9 cellular contexts compared by ENCODE assay signal in the genomic region with DNA sequence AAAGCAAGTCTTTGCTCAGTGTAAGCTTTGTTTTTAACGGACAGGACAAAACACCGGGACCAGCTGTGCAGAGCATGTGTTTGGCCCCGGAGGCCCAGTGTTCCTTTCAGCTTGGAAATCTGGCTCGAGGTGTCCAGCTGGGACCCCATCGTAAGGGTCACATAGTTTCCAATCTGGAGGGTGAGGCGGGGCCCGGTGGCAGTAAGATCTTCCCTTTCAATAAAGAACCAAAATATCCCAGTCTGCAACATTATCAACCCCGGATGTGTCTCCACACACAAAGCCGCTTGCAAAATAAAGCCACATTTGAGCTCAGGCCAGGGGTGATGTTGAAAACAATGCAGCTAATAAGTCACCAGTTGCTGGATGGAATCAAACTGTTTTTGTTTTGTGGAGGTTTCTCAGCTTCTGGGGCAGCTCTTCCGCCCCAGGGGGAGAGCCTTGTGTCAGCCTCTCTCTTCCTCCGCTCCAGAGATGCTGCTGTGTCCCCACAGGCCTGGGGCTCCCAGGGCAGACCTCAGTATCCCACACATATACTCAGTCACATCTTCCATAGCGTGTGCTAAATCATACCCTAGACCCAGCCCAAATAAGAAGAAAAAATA.
A peak's percentile ranks its signal among the peaks of the same experiment; 100 is the strongest.
DNase-seq lines count a peak whose midpoint lies in the region; ATAC-seq and TF ChIP-seq lines count a peak whose summit lies in the region.
"Had no signal": no experiment of that assay in that cellular context is flagged by ENCODE, and none has a peak within 500 bp of the region (broad histone marks: within the 10 kb centered on the region; RNA-seq: fewer than 3 reads in every experiment).

No MANE protein-coding gene starts in this region.

- no peaks in the 10 kb centered on the region for H3K36me3 ChIP-seq in brain microvascular endothelial cell (replicated peaks)

- in situ Hi-C loops in brain microvascular endothelial cell (cut with HindIII; ENCODE audit: low pct_ligation_motif_present, low sequenced_read_pairs), result no loop called here

- H3K27ac ChIP-seq in brain microvascular endothelial cell (peak overlapping the region; percentile 36), skin epidermis (peak overlapping the region in 12 of 21 experiments; percentile 8 to 85 (median 52))

- TF ChIP-seq CTCF in brain microvascular endothelial cell (IDR thresholded peaks at IDR 0.05; ENCODE audit: low read depth, low read length, missing control alignments) (no peak), GM20000 (IDR thresholded peaks at IDR 0.05; ENCODE audit: extremely low read depth, missing control alignments) (no peak)

- no peaks in the 10 kb centered on the region for H3K27me3 ChIP-seq in brain microvascular endothelial cell (replicated peaks)

- DNase-seq in HCEC 1CT (peak; percentile 47), brain microvascular endothelial cell (peak; percentile 56), inferior parietal cortex (ENCODE audit: extremely low spot score) (peak; percentile 24), activated gamma-delta T cell (lab: John Stamatoyannopoulos, UW) (no peak), GM20000 (ENCODE audit: low spot score) (no peak)
- DNase-seq: activated CD4-positive, alpha-beta T cell treated with anti-CD3 and anti-CD28 coated beads, Interleukin-2, amount 50 U/mL, for 1 hour had no signal

- ATAC-seq in HG02884 (IDR thresholded peaks at IDR 0.05; ENCODE audit: unreplicated experiment) (no peak), HG03521 (IDR thresholded peaks at IDR 0.05; ENCODE audit: unreplicated experiment) (no peak)

- H3K4me3 ChIP-seq in brain microvascular endothelial cell (ENCODE audit: low read depth, low read length) (no peak overlapping the region), skin epidermis (no peak overlapping the region)

Comparison
In these comparisons a context has a peak if more than half of its experiments do, and no peak if none do; other contexts are left out.
1. DNase-seq: peak in HCEC 1CT (single experiment), brain microvascular endothelial cell (single experiment) and inferior parietal cortex (single experiment); none in activated gamma-delta T cell (single experiment) and GM20000 (single experiment).